In genomic region chr17:76071497-76072148, GRCh38 we compare ENCODE assay signal across 8 cellular contexts. TPM values are rescaled to one million over a fixed set of nuclear protein-coding genes. Genes with fewer than 3 reads are reported as not detected.
A peak's percentile ranks its signal among the peaks of the same experiment; 100 is the strongest.
DNase-seq lines count a peak whose midpoint lies in the region; ATAC-seq and TF ChIP-seq lines count a peak whose summit lies in the region.

No MANE protein-coding gene starts in this region.

- DNase-seq in AG04449 (ENCODE audit: low read depth, low spot score) (no peak), right lobe of liver (peak in 1 of 3 donors; percentile 50), tibial nerve (ENCODE audit: low spot score in 2 of 2) (no peak), NCI-H1092 treated with DMSO at 0.1 percent for 48 hours (lab: John Stamatoyannopoulos, UW) (no peak), pons (ENCODE audit: low spot score) (no peak), NCI-H345 (lab: John Stamatoyannopoulos, UW) (no peak)
- DNase-seq in activated naive CD8-positive, alpha-beta T cell treated with anti-CD3 and anti-CD28 coated beads, Interleukin-2, amount 10 ng/mL, durations not matched to agents 7 days and 5 days = no peak

- H3K27me3 ChIP-seq in right lobe of liver = peaks cover 20 to 25% of the 10 kb centered on the region in 2 donors
- peaks cover 0 to 33% of the 10 kb centered on the region in 2 donors for H3K27me3 ChIP-seq in tibial nerve

- H3K27ac ChIP-seq in right lobe of liver (peak overlapping the region; percentile 26 to 49 (median 47)), tibial nerve (peak overlapping the region in 3 of 4 donors; percentile 78 to 85 (median 83))

- intact Hi-C loops in right lobe of liver (cut with DNase I) = no loop called here

- H3K4me1 Mint-ChIP-seq in activated naive CD8-positive, alpha-beta T cell treated with anti-CD3 and anti-CD28 coated beads, Interleukin-2, amount 10 ng/mL, durations not matched to agents 7 days and 5 days = peaks cover 28% of the 10 kb centered on the region

- peak overlapping the region; percentile 97 for H3K4me3 Mint-ChIP-seq in activated naive CD8-positive, alpha-beta T cell treated with anti-CD3 and anti-CD28 coated beads, Interleukin-2, amount 10 ng/mL, durations not matched to agents 7 days and 5 days

- H3K9me3 Mint-ChIP-seq in activated naive CD8-positive, alpha-beta T cell treated with anti-CD3 and anti-CD28 coated beads, Interleukin-2, amount 10 ng/mL, durations not matched to agents 7 days and 5 days = no peaks in the 10 kb centered on the region

- POLR2A ChIA-PET in AG04449 (lab: Yijun Ruan, JAX) = interaction anchor here (1.0 kb wide), 1 partner anchor 36 kb away, joined by 3 read pairs; no protein-coding TSS in a partner anchor
- POLR2A ChIA-PET in activated naive CD8-positive, alpha-beta T cell treated with anti-CD3 and anti-CD28 coated beads, Interleukin-2, amount 10 ng/mL, durations not matched to agents 7 days and 5 days (lab: Charles Lee) = interaction anchor here (1.0 to 1.9 kb wide), 4 partner anchors 12 to 175 kb away, joined by 3 to 8 read pairs (median 4); partner anchors contain the start of gene TRIM65

- 8% methylated on average over 17 of the region's 17 CpGs for WGBS in right lobe of liver (ENCODE audit: insufficient coverage, low coverage, low lambda C conversion rate, missing lambda C conversion rate)
- 10 to 12% methylated on average over 17 of the region's 17 CpGs for WGBS in tibial nerve, 2 donors

- H3K27ac Mint-ChIP-seq in activated naive CD8-positive, alpha-beta T cell treated with anti-CD3 and anti-CD28 coated beads, Interleukin-2, amount 10 ng/mL, durations not matched to agents 7 days and 5 days = peak overlapping the region; percentile 96

- H3K27me3 Mint-ChIP-seq in activated naive CD8-positive, alpha-beta T cell treated with anti-CD3 and anti-CD28 coated beads, Interleukin-2, amount 10 ng/mL, durations not matched to agents 7 days and 5 days = peaks cover 28% of the 10 kb centered on the region

- CTCF ChIA-PET in AG04449 (lab: Yijun Ruan, JAX) = interaction anchor here (1.0 to 1.5 kb wide), 2 partner anchors 57 to 208 kb away, joined by 3 to 4 read pairs; no protein-coding TSS in a partner anchor

- no peak for TF ChIP-seq EP300 in tibial nerve (IDR thresholded peaks at IDR 0.05)

- TF ChIP-seq POLR2A in right lobe of liver (IDR thresholded peaks at IDR 0.05) (no peak), tibial nerve (IDR thresholded peaks at IDR 0.05) (no peak)

- peaks cover 0 to 25% (median 9%) of the 10 kb centered on the region in 4 donors for H3K36me3 ChIP-seq in right lobe of liver
- peaks cover 0 to 33% (median 11%) of the 10 kb centered on the region in 3 donors for H3K36me3 ChIP-seq in tibial nerve

- ATAC-seq in HG03025 (IDR thresholded peaks at IDR 0.05; ENCODE audit: low FRiP score, unreplicated experiment) (peak; percentile 8), right lobe of liver (peak in 2 of 4 donors; percentile 2 to 7)
- no peak for ATAC-seq in activated naive CD8-positive, alpha-beta T cell treated with anti-CD3 and anti-CD28 coated beads, Interleukin-2, amount 10 ng/mL, durations not matched to agents 7 days and 5 days (ENCODE audit: low read depth)

- peaks cover 0 to 12% (median 0%) of the 10 kb centered on the region in 4 donors for H3K4me1 ChIP-seq in right lobe of liver
- H3K4me1 ChIP-seq in tibial nerve = peaks cover 0 to 67% (median 38%) of the 10 kb centered on the region in 4 donors

- peaks cover 8% of the 10 kb centered on the region for H3K36me3 Mint-ChIP-seq in activated naive CD8-positive, alpha-beta T cell treated with anti-CD3 and anti-CD28 coated beads, Interleukin-2, amount 10 ng/mL, durations not matched to agents 7 days and 5 days

- TF ChIP-seq CTCF in AG04449 (IDR thresholded peaks at IDR 0.05; ENCODE audit: insufficient read depth, low read length, missing control alignments) (no peak), right lobe of liver (IDR thresholded peaks at IDR 0.05) (no peak), tibial nerve (IDR thresholded peaks at IDR 0.05) (no peak)

- H3K4me3 ChIP-seq in AG04449 (ENCODE audit: low read depth, low read length) (peak overlapping the region; percentile 91), right lobe of liver (peak overlapping the region; percentile 59 to 83 (median 77)), tibial nerve (peak overlapping the region; percentile 54 to 73 (median 64))

- H3K9me3 ChIP-seq in right lobe of liver (no peaks in the 10 kb centered on the region), tibial nerve (no peaks in the 10 kb centered on the region)

RNA-seq across cellular contexts. Expression of gene SRP68, which starts 0.7 kb away (rescaled TPM):
- 10 to 100 TPM; 81.6 to 83.0 TPM for total RNA-seq in activated naive CD8-positive, alpha-beta T cell treated with anti-CD3 and anti-CD28 coated beads, Interleukin-2, amount 10 ng/mL, durations not matched to agents 7 days and 5 days
- total RNA-seq in right lobe of liver = 10 to 100 TPM; 31.0 to 37.0 (median 35.1) TPM
- total RNA-seq in tibial nerve = 10 to 100 TPM; 51.5 to 58.6 (median 53.5) TPM

RNA-seq across cellular contexts. Expression of gene GALR2, which starts 3.0 kb away (rescaled TPM):
- not detected for total RNA-seq in activated naive CD8-positive, alpha-beta T cell treated with anti-CD3 and anti-CD28 coated beads, Interleukin-2, amount 10 ng/mL, durations not matched to agents 7 days and 5 days
- total RNA-seq in right lobe of liver (under 1 TPM in 1 of 6 experiments, not detected in 5; 0.18 TPM), tibial nerve (not detected)

RNA-seq across cellular contexts. Expression of gene ZACN, which starts 7.4 kb away (rescaled TPM):
- total RNA-seq in activated naive CD8-positive, alpha-beta T cell treated with anti-CD3 and anti-CD28 coated beads, Interleukin-2, amount 10 ng/mL, durations not matched to agents 7 days and 5 days = not detected
- not detected for total RNA-seq in right lobe of liver
- total RNA-seq in tibial nerve = not detected

RNA-seq across cellular contexts. Expression of gene EXOC7, which starts 32.0 kb away (rescaled TPM):
- 100 to 1,000 TPM; 163 to 164 TPM for total RNA-seq in activated naive CD8-positive, alpha-beta T cell treated with anti-CD3 and anti-CD28 coated beads, Interleukin-2, amount 10 ng/mL, durations not matched to agents 7 days and 5 days
- 10 to 100 TPM; 38.5 to 57.9 (median 50.6) TPM for total RNA-seq in right lobe of liver
- 10 to 100 TPM; 51.7 to 87.3 (median 75.1) TPM for total RNA-seq in tibial nerve

RNA-seq across cellular contexts. Expression of gene EVPL, which starts 44.5 kb away (rescaled TPM):
- total RNA-seq in activated naive CD8-positive, alpha-beta T cell treated with anti-CD3 and anti-CD28 coated beads, Interleukin-2, amount 10 ng/mL, durations not matched to agents 7 days and 5 days = under 1 TPM; 0.78 to 0.85 TPM
- total RNA-seq in right lobe of liver = under 1 TPM in 1 of 6 experiments, not detected in 5; 0.62 TPM
- 1 to 10 TPM in 2 of 4 donors, under 1 TPM in 1, not detected in 1; 0.98 to 3.0 (median 2.1) TPM for total RNA-seq in tibial nerve
